1 cellular context compared by ENCODE assay signal in the genomic region with DNA sequence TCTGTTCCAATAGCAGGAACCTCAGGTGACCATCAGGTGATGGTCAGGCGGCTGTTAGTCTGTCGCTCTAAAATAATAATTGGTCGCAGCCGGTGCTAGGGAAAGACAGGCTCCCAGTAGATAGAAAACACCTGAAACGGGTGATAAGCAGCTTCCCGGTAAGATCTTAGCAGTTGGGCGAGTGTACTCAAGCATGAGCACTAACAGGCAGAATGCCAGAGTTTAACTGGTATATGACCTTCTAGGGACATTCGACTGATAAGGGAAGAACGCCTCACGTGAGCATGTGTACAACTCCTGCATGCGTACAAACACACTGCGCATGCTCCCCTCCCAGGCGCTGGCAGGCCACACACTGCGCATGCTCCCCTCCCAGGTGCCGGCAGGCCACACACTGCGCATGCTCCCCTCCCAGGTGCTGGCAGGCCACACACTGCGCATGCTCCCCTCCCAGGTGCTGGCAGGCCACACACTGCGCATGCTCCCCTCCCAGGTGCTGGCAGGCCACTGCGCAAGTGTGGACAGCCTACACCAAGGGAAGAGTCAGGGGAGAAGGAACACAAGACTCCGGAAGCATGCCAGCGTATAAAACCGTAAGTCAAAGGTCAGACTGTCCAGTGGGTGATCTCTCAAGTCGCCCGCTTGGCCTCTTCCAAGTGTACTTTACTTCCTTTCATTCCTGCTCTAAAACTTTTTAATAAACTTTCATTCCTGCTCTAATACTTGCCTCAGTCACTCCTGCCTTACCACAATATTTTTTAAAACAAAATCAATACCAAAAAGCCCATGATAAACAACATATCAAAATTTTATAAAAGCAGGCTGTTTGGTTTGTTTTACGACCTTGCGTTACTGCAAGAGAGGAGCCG.
TF ChIP-seq lines count a peak whose summit lies in the region.

No MANE protein-coding gene starts in this region.

TF ChIP-seq in HepG2, 621 proteins besides CTCF, POLR2A, EP300 and RAD21 (continued from another document and continues in another):
- TF ChIP-seq, protein P1, sequence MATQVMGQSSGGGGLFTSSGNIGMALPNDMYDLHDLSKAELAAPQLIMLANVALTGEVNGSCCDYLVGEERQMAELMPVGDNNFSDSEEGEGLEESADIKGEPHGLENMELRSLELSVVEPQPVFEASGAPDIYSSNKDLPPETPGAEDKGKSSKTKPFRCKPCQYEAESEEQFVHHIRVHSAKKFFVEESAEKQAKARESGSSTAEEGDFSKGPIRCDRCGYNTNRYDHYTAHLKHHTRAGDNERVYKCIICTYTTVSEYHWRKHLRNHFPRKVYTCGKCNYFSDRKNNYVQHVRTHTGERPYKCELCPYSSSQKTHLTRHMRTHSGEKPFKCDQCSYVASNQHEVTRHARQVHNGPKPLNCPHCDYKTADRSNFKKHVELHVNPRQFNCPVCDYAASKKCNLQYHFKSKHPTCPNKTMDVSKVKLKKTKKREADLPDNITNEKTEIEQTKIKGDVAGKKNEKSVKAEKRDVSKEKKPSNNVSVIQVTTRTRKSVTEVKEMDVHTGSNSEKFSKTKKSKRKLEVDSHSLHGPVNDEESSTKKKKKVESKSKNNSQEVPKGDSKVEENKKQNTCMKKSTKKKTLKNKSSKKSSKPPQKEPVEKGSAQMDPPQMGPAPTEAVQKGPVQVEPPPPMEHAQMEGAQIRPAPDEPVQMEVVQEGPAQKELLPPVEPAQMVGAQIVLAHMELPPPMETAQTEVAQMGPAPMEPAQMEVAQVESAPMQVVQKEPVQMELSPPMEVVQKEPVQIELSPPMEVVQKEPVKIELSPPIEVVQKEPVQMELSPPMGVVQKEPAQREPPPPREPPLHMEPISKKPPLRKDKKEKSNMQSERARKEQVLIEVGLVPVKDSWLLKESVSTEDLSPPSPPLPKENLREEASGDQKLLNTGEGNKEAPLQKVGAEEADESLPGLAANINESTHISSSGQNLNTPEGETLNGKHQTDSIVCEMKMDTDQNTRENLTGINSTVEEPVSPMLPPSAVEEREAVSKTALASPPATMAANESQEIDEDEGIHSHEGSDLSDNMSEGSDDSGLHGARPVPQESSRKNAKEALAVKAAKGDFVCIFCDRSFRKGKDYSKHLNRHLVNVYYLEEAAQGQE (IDR thresholded peaks at IDR 0.05; ENCODE audit: borderline replicate concordance in 1 of 2, low read depth in 1 of 2, low read length in 2 of 2), result no peak
- TF ChIP-seq KLF13 (CRISPR knock-in tag; IDR thresholded peaks at IDR 0.05) (no peak), SATB2 (CRISPR knock-in tag; IDR thresholded peaks at IDR 0.05) (no peak), MTA1 (CRISPR knock-in tag; IDR thresholded peaks at IDR 0.05; ENCODE audit: borderline replicate concordance) (no peak), ZSCAN9 (CRISPR knock-in tag; IDR thresholded peaks at IDR 0.05; ENCODE audit: borderline replicate concordance) (no peak), ZNF382 (CRISPR knock-in tag; IDR thresholded peaks at IDR 0.05; ENCODE audit: borderline replicate concordance) (no peak), GPN1 (CRISPR knock-in tag; IDR thresholded peaks at IDR 0.05; ENCODE audit: borderline replicate concordance) (no peak), MAF1 (CRISPR knock-in tag; IDR thresholded peaks at IDR 0.05; ENCODE audit: borderline replicate concordance) (no peak), SP140L (CRISPR knock-in tag; IDR thresholded peaks at IDR 0.05; ENCODE audit: borderline replicate concordance) (no peak), NFRKB (IDR thresholded peaks at IDR 0.05) (no peak), REPIN1 (CRISPR knock-in tag; IDR thresholded peaks at IDR 0.05; ENCODE audit: borderline replicate concordance, low read depth) (no peak), IKZF1 (IDR thresholded peaks at IDR 0.05) (no peak), ZBTB3 (CRISPR knock-in tag; IDR thresholded peaks at IDR 0.05; ENCODE audit: borderline replicate concordance, low read depth) (no peak), FOXK1 (CRISPR knock-in tag; IDR thresholded peaks at IDR 0.05; ENCODE audit: borderline replicate concordance, low read depth) (peak; percentile 68)
- TF ChIP-seq, protein P2, sequence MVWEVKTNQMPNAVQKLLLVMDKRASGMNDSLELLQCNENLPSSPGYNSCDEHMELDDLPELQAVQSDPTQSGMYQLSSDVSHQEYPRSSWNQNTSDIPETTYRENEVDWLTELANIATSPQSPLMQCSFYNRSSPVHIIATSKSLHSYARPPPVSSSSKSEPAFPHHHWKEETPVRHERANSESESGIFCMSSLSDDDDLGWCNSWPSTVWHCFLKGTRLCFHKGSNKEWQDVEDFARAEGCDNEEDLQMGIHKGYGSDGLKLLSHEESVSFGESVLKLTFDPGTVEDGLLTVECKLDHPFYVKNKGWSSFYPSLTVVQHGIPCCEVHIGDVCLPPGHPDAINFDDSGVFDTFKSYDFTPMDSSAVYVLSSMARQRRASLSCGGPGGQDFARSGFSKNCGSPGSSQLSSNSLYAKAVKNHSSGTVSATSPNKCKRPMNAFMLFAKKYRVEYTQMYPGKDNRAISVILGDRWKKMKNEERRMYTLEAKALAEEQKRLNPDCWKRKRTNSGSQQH (CRISPR knock-in tag; IDR thresholded peaks at IDR 0.05; ENCODE audit: low read depth), result 0 out of 2 replicates have a peak, but pooled peaks have one; percentile 43
- TF ChIP-seq, protein P3, sequence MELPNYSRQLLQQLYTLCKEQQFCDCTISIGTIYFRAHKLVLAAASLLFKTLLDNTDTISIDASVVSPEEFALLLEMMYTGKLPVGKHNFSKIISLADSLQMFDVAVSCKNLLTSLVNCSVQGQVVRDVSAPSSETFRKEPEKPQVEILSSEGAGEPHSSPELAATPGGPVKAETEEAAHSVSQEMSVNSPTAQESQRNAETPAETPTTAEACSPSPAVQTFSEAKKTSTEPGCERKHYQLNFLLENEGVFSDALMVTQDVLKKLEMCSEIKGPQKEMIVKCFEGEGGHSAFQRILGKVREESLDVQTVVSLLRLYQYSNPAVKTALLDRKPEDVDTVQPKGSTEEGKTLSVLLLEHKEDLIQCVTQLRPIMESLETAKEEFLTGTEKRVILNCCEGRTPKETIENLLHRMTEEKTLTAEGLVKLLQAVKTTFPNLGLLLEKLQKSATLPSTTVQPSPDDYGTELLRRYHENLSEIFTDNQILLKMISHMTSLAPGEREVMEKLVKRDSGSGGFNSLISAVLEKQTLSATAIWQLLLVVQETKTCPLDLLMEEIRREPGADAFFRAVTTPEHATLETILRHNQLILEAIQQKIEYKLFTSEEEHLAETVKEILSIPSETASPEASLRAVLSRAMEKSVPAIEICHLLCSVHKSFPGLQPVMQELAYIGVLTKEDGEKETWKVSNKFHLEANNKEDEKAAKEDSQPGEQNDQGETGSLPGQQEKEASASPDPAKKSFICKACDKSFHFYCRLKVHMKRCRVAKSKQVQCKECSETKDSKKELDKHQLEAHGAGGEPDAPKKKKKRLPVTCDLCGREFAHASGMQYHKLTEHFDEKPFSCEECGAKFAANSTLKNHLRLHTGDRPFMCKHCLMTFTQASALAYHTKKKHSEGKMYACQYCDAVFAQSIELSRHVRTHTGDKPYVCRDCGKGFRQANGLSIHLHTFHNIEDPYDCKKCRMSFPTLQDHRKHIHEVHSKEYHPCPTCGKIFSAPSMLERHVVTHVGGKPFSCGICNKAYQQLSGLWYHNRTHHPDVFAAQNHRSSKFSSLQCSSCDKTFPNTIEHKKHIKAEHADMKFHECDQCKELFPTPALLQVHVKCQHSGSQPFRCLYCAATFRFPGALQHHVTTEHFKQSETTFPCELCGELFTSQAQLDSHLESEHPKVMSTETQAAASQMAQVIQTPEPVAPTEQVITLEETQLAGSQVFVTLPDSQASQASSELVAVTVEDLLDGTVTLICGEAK (IDR thresholded peaks at IDR 0.05), result no peak
- TF ChIP-seq, protein P3 (CRISPR knock-in tag; IDR thresholded peaks at IDR 0.05), result no peak
- TF ChIP-seq, protein P4, sequence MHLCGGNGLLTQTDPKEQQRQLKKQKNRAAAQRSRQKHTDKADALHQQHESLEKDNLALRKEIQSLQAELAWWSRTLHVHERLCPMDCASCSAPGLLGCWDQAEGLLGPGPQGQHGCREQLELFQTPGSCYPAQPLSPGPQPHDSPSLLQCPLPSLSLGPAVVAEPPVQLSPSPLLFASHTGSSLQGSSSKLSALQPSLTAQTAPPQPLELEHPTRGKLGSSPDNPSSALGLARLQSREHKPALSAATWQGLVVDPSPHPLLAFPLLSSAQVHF (CRISPR knock-in tag; IDR thresholded peaks at IDR 0.05), result no peak
- TF ChIP-seq, protein P5, sequence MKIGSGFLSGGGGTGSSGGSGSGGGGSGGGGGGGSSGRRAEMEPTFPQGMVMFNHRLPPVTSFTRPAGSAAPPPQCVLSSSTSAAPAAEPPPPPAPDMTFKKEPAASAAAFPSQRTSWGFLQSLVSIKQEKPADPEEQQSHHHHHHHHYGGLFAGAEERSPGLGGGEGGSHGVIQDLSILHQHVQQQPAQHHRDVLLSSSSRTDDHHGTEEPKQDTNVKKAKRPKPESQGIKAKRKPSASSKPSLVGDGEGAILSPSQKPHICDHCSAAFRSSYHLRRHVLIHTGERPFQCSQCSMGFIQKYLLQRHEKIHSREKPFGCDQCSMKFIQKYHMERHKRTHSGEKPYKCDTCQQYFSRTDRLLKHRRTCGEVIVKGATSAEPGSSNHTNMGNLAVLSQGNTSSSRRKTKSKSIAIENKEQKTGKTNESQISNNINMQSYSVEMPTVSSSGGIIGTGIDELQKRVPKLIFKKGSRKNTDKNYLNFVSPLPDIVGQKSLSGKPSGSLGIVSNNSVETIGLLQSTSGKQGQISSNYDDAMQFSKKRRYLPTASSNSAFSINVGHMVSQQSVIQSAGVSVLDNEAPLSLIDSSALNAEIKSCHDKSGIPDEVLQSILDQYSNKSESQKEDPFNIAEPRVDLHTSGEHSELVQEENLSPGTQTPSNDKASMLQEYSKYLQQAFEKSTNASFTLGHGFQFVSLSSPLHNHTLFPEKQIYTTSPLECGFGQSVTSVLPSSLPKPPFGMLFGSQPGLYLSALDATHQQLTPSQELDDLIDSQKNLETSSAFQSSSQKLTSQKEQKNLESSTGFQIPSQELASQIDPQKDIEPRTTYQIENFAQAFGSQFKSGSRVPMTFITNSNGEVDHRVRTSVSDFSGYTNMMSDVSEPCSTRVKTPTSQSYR (CRISPR knock-in tag; IDR thresholded peaks at IDR 0.05; ENCODE audit: borderline replicate concordance), result no peak
- TF ChIP-seq, protein P6, sequence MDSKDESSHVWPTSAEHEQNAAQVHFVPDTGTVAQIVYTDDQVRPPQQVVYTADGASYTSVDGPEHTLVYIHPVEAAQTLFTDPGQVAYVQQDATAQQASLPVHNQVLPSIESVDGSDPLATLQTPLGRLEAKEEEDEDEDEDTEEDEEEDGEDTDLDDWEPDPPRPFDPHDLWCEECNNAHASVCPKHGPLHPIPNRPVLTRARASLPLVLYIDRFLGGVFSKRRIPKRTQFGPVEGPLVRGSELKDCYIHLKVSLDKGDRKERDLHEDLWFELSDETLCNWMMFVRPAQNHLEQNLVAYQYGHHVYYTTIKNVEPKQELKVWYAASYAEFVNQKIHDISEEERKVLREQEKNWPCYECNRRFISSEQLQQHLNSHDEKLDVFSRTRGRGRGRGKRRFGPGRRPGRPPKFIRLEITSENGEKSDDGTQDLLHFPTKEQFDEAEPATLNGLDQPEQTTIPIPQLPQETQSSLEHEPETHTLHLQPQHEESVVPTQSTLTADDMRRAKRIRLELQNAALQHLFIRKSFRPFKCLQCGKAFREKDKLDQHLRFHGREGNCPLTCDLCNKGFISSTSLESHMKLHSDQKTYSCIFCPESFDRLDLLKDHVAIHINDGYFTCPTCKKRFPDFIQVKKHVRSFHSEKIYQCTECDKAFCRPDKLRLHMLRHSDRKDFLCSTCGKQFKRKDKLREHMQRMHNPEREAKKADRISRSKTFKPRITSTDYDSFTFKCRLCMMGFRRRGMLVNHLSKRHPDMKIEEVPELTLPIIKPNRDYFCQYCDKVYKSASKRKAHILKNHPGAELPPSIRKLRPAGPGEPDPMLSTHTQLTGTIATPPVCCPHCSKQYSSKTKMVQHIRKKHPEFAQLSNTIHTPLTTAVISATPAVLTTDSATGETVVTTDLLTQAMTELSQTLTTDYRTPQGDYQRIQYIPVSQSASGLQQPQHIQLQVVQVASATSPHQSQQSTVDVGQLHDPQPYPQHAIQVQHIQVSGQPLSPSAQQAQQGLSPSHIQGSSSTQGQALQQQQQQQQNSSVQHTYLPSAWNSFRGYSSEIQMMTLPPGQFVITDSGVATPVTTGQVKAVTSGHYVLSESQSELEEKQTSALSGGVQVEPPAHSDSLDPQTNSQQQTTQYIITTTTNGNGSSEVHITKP (CRISPR knock-in tag; IDR thresholded peaks at IDR 0.05; ENCODE audit: low read depth), result peak; percentile 81; the same call in 1 of the 2 replicates
- TF ChIP-seq, protein P7, sequence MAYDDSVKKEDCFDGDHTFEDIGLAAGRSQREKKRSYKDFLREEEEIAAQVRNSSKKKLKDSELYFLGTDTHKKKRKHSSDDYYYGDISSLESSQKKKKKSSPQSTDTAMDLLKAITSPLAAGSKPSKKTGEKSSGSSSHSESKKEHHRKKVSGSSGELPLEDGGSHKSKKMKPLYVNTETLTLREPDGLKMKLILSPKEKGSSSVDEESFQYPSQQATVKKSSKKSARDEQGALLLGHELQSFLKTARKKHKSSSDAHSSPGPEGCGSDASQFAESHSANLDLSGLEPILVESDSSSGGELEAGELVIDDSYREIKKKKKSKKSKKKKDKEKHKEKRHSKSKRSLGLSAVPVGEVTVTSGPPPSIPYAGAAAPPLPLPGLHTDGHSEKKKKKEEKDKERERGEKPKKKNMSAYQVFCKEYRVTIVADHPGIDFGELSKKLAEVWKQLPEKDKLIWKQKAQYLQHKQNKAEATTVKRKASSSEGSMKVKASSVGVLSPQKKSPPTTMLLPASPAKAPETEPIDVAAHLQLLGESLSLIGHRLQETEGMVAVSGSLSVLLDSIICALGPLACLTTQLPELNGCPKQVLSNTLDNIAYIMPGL (CRISPR knock-in tag; IDR thresholded peaks at IDR 0.05; ENCODE audit: borderline replicate concordance in 1 of 2, low read depth in 1 of 2), result peak in 1 of 2 experiments; percentile 77; a peak in 1 of 4 replicates
